In the genomic region with DNA sequence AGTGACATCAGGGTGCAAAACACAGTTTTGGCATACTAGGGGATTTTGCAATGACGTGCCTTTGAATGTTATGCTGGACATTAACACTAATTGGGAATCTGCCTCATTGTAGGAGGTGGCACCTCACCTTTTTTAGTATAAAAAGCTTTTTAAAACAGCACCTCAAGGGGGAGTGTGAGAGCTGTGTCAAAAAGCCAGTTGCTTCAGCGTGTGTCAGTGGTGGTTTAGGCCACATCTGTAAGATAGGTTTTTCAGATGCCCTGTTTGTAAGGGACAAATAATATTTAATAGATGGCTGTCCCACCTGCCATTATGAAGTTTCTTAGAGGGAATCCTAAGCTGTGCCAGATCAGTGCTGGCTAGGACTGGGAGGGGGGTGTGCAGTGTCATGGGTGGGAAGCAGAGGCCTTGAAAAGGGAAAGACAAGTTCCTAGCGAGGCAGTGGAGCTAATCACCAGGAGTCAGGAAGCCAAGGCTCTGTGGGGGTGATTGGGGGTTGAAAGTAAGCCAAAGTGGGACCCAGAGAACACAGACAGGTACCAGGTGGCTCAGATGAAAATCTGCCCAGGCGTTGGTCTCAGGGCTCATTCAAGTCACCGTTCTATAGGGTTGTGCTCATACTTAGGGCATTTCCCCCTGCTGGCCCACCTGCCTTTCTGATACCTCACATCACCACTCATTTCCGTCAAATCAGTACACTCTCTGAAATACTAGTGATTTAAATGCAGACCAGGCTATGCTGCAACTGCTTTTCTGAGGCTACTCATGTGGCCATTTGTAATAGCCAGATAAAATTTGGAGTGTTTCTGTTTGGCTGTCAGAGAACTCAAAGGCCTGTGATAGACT, we compare ENCODE assay signal across 9 cellular contexts.
A peak's percentile ranks its signal among the peaks of the same experiment; 100 is the strongest.
DNase-seq lines count a peak whose midpoint lies in the region; ATAC-seq, FAIRE-seq and TF ChIP-seq lines count a peak whose summit lies in the region.
"Had no signal": no experiment of that assay in that cellular context is flagged by ENCODE, and none has a peak within 500 bp of the region (broad histone marks: within the 10 kb centered on the region; RNA-seq: fewer than 3 reads in every experiment).

No MANE protein-coding gene starts in this region.

- peak; percentile 71 for FAIRE-seq in GM12891 (lab: Jason Lieb, UNC)

- H3K36me3 Mint-ChIP-seq in WTC11 (peaks cover 7% of the 10 kb centered on the region; the same call in 1 of the 2 replicates), naive B cell (peaks cover 0 to 12% of the 10 kb centered on the region in 2 donors)

- no peak for DNase-seq in GM12891 (ENCODE audit: insufficient read length, low spot score)
- no peak for DNase-seq in WTC11 (ENCODE audit: low spot score)
- no peak for DNase-seq in naive B cell
- DNase-seq in Right ventricle myocardium inferior (ENCODE audit: missing footprints), result no peak
- no peak for DNase-seq in COLO668 (lab: John Stamatoyannopoulos, UW; ENCODE audit: unreplicated experiment)
- DNase-seq in NCI-H187 treated with DMSO at 0.1 percent for 48 hours (lab: John Stamatoyannopoulos, UW), result no peak

- POLR2A ChIA-PET in WTC11 (lab: Charles Lee), result no interaction called here

- H3K9me3 Mint-ChIP-seq in WTC11, result no peaks in the 10 kb centered on the region
- no peaks in the 10 kb centered on the region for H3K9me3 Mint-ChIP-seq in naive B cell
- H3K9me3 Mint-ChIP-seq: T-helper 1 cell treated with Interleukin-12 subunit alpha and Interleukin-12 subunit beta and Interleukin-4 antibody, amounts not matched to agents 30 μg/mL and 1 μg/mL, for 36 hours had no signal

- ATAC-seq in HG03280 (IDR thresholded peaks at IDR 0.05; ENCODE audit: unreplicated experiment) (peak; percentile 84), WTC11 (peak; percentile 92), naive B cell (ENCODE audit: low read depth in 2 of 2) (peak in 1 of 2 donors; percentile 25), Right ventricle myocardium inferior (no peak), HG03045 (IDR thresholded peaks at IDR 0.05; ENCODE audit: unreplicated experiment) (no peak)

- TF ChIP-seq CTCF in WTC11 (IDR thresholded peaks at IDR 0.05), result no peak

- H3K4me1 Mint-ChIP-seq in WTC11 (peaks cover 30% of the 10 kb centered on the region), naive B cell (peaks cover 23 to 41% (median 23%) of the 10 kb centered on the region in 3 donors)

- CTCF ChIA-PET in WTC11 (lab: Charles Lee), result interaction anchor here (0.6 to 1.8 kb wide), 16 partner anchors 9 to 222 kb away, joined by 3 to 17 read pairs (median 4); no protein-coding TSS in a partner anchor

- H3K27ac Mint-ChIP-seq in WTC11, result no peak overlapping the region
- peak overlapping the region in 4 of 6 donors; percentile 22 to 75 (median 57) for H3K27ac Mint-ChIP-seq in naive B cell
- H3K27ac Mint-ChIP-seq: T-helper 1 cell treated with Interleukin-12 subunit alpha and Interleukin-12 subunit beta and Interleukin-4 antibody, amounts not matched to agents 30 μg/mL and 1 μg/mL, for 36 hours had no signal

- no peaks in the 10 kb centered on the region for H3K27me3 Mint-ChIP-seq in WTC11 (ENCODE audit: low read depth)
- H3K27me3 Mint-ChIP-seq in naive B cell, result no peaks in the 10 kb centered on the region

- H3K4me3 Mint-ChIP-seq in WTC11, result no peak overlapping the region
- H3K4me3 Mint-ChIP-seq in naive B cell, result peak overlapping the region in 1 of 8 donors; percentile 3
- H3K4me3 Mint-ChIP-seq: T-helper 1 cell treated with Interleukin-12 subunit alpha and Interleukin-12 subunit beta and Interleukin-4 antibody, amounts not matched to agents 30 μg/mL and 1 μg/mL, for 36 hours had no signal

- TF ChIP-seq POLR2A in GM12891 (IDR thresholded peaks at IDR 0.05; ENCODE audit: low read depth, low read length), result no peak

- intact Hi-C loops in Right ventricle myocardium inferior (cut with DNase I), result no loop called here

TF ChIP-seq in GM12891, 5 proteins besides CTCF, POLR2A, EP300 and RAD21:
- TF ChIP-seq TAF1 (IDR thresholded peaks at IDR 0.05; ENCODE audit: low read depth, low read length), result no peak
- TF ChIP-seq POU2F2 (IDR thresholded peaks at IDR 0.05; ENCODE audit: low read depth, low read length), result no peak
- TF ChIP-seq PAX5 (IDR thresholded peaks at IDR 0.05; ENCODE audit: insufficient read depth, low read length, severe bottlenecking), result no peak
- TF ChIP-seq SPI1 (IDR thresholded peaks at IDR 0.05; ENCODE audit: low read depth, low read length), result no peak
- TF ChIP-seq POLR2AphosphoS5 (IDR thresholded peaks at IDR 0.05; ENCODE audit: low read depth, low read length), result no peak

TF ChIP-seq in WTC11, 78 proteins besides CTCF, POLR2A, EP300 and RAD21:
- TF ChIP-seq, protein P1, sequence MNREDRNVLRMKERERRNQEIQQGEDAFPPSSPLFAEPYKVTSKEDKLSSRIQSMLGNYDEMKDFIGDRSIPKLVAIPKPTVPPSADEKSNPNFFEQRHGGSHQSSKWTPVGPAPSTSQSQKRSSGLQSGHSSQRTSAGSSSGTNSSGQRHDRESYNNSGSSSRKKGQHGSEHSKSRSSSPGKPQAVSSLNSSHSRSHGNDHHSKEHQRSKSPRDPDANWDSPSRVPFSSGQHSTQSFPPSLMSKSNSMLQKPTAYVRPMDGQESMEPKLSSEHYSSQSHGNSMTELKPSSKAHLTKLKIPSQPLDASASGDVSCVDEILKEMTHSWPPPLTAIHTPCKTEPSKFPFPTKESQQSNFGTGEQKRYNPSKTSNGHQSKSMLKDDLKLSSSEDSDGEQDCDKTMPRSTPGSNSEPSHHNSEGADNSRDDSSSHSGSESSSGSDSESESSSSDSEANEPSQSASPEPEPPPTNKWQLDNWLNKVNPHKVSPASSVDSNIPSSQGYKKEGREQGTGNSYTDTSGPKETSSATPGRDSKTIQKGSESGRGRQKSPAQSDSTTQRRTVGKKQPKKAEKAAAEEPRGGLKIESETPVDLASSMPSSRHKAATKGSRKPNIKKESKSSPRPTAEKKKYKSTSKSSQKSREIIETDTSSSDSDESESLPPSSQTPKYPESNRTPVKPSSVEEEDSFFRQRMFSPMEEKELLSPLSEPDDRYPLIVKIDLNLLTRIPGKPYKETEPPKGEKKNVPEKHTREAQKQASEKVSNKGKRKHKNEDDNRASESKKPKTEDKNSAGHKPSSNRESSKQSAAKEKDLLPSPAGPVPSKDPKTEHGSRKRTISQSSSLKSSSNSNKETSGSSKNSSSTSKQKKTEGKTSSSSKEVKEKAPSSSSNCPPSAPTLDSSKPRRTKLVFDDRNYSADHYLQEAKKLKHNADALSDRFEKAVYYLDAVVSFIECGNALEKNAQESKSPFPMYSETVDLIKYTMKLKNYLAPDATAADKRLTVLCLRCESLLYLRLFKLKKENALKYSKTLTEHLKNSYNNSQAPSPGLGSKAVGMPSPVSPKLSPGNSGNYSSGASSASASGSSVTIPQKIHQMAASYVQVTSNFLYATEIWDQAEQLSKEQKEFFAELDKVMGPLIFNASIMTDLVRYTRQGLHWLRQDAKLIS (CRISPR knock-in tag; IDR thresholded peaks at IDR 0.05; ENCODE audit: borderline replicate concordance), result no peak
- TF ChIP-seq, protein P2, sequence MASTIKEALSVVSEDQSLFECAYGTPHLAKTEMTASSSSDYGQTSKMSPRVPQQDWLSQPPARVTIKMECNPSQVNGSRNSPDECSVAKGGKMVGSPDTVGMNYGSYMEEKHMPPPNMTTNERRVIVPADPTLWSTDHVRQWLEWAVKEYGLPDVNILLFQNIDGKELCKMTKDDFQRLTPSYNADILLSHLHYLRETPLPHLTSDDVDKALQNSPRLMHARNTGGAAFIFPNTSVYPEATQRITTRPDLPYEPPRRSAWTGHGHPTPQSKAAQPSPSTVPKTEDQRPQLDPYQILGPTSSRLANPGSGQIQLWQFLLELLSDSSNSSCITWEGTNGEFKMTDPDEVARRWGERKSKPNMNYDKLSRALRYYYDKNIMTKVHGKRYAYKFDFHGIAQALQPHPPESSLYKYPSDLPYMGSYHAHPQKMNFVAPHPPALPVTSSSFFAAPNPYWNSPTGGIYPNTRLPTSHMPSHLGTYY (CRISPR knock-in tag; IDR thresholded peaks at IDR 0.05), result no peak
- TF ChIP-seq MXD4 (CRISPR knock-in tag; IDR thresholded peaks at IDR 0.05; ENCODE audit: borderline replicate concordance) (no peak), TEAD1 (CRISPR knock-in tag; IDR thresholded peaks at IDR 0.05) (no peak), ZNF396 (CRISPR knock-in tag; IDR thresholded peaks at IDR 0.05; ENCODE audit: borderline replicate concordance) (no peak), NFATC4 (CRISPR knock-in tag; IDR thresholded peaks at IDR 0.05) (no peak), TEAD4 (CRISPR knock-in tag; IDR thresholded peaks at IDR 0.05) (no peak), TCF7 (CRISPR knock-in tag; IDR thresholded peaks at IDR 0.05; ENCODE audit: low read depth) (no peak)
- TF ChIP-seq, protein P3, sequence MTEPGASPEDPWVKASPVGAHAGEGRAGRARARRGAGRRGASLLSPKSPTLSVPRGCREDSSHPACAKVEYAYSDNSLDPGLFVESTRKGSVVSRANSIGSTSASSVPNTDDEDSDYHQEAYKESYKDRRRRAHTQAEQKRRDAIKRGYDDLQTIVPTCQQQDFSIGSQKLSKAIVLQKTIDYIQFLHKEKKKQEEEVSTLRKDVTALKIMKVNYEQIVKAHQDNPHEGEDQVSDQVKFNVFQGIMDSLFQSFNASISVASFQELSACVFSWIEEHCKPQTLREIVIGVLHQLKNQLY (CRISPR knock-in tag; IDR thresholded peaks at IDR 0.05), result no peak
- TF ChIP-seq, protein P4, sequence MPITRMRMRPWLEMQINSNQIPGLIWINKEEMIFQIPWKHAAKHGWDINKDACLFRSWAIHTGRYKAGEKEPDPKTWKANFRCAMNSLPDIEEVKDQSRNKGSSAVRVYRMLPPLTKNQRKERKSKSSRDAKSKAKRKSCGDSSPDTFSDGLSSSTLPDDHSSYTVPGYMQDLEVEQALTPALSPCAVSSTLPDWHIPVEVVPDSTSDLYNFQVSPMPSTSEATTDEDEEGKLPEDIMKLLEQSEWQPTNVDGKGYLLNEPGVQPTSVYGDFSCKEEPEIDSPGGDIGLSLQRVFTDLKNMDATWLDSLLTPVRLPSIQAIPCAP (CRISPR knock-in tag; IDR thresholded peaks at IDR 0.05), result no peak
- TF ChIP-seq, protein P5, sequence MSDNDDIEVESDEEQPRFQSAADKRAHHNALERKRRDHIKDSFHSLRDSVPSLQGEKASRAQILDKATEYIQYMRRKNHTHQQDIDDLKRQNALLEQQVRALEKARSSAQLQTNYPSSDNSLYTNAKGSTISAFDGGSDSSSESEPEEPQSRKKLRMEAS (CRISPR knock-in tag; IDR thresholded peaks at IDR 0.05), result no peak

Comparison
In these comparisons a context has a peak if more than half of its experiments do, and no peak if none do; other contexts are left out.
1. ATAC-seq: peak in HG03280 (single experiment) and WTC11 (single experiment); none in Right ventricle myocardium inferior (single experiment) and HG03045 (single experiment).